9 cellular contexts compared by ENCODE assay signal in genomic region chr5:88833371-88834107, GRCh38. TPM values are rescaled to one million over a fixed set of nuclear protein-coding genes. Genes with fewer than 3 reads are reported as not detected.
A peak's percentile ranks its signal among the peaks of the same experiment; 100 is the strongest.
DNase-seq lines count a peak whose midpoint lies in the region; ATAC-seq, FAIRE-seq and TF ChIP-seq lines count a peak whose summit lies in the region.
"Had no signal": no experiment of that assay in that cellular context is flagged by ENCODE, and none has a peak within 500 bp of the region (broad histone marks: within the 10 kb centered on the region; RNA-seq: fewer than 3 reads in every experiment).

No MANE protein-coding gene starts in this region.

- no peak for FAIRE-seq in frontal cortex (lab: Jason Lieb, UNC)

- H3K36me3 ChIP-seq in PC-3 (ENCODE audit: low read depth, low read length), result no peaks in the 10 kb centered on the region

- H3K9me2 ChIP-seq in PC-3 (replicated peaks; ENCODE audit: low read length), result no peaks in the 10 kb centered on the region

- DNase-seq in Daoy (ENCODE audit: low read depth) (peak; percentile 67), PC-3 (no peak), coronary artery (ENCODE audit: low spot score) (peak; percentile 85), osteocyte (ENCODE audit: extremely low spot score, unreplicated experiment) (no peak), NCI-H2107 treated with DMSO at 0.1 percent for 48 hours (lab: John Stamatoyannopoulos, UW; ENCODE audit: unreplicated experiment) (no peak), NCI-H524 treated with DMSO at 0.1 percent for 48 hours (lab: John Stamatoyannopoulos, UW) (no peak), frontal cortex (ENCODE audit: low spot score in 2 of 2) (no peak)

- H3K4me3 ChIP-seq in PC-3 (ENCODE audit: low read length), result no peak overlapping the region
- peak overlapping the region; percentile 19 for H3K4me3 ChIP-seq in coronary artery

- CTCF ChIA-PET in PC-3 (lab: Charles Lee), result no interaction called here

- no peaks in the 10 kb centered on the region for H3K36me3 Mint-ChIP-seq in osteocyte (ENCODE audit: unreplicated experiment)

- H3K9me3 Mint-ChIP-seq in osteocyte (ENCODE audit: unreplicated experiment), result no peaks in the 10 kb centered on the region

- H3K4me3 Mint-ChIP-seq in osteocyte (ENCODE audit: unreplicated experiment), result peak overlapping the region; percentile 50

- no peak overlapping the region for H3K27ac ChIP-seq in PC-3 (ENCODE audit: low read length)
- H3K27ac ChIP-seq in coronary artery, result peak overlapping the region; percentile 81 to 86
- H3K27ac ChIP-seq: HL-60 had no signal

- H4K20me1 ChIP-seq in PC-3 (ENCODE audit: low read length), result no peaks in the 10 kb centered on the region

- H3K4me1 Mint-ChIP-seq in osteocyte (ENCODE audit: unreplicated experiment), result peaks cover 18% of the 10 kb centered on the region

- peak; percentile 50 for ATAC-seq in GM21737 (IDR thresholded peaks at IDR 0.05; ENCODE audit: unreplicated experiment)
- ATAC-seq in PC-3, result peak; percentile 38

- H3K27me3 ChIP-seq in PC-3 (ENCODE audit: low read length), result no peaks in the 10 kb centered on the region

- peak overlapping the region; percentile 7 for H3K27ac Mint-ChIP-seq in osteocyte (ENCODE audit: unreplicated experiment)

- H3F3A ChIP-seq in PC-3 (ENCODE audit: low read length, unreplicated experiment), result no peaks in the 10 kb centered on the region

- no peaks in the 10 kb centered on the region for H3K79me2 ChIP-seq in PC-3 (ENCODE audit: low read length)

- intact Hi-C loops in PC-3 (cut with micrococcal nuclease), result no loop called here

- H3K4me2 ChIP-seq in PC-3 (ENCODE audit: low read length), result no peak overlapping the region

- no peaks in the 10 kb centered on the region for H3K27me3 Mint-ChIP-seq in osteocyte (ENCODE audit: unreplicated experiment)

- no peak overlapping the region for H2AFZ ChIP-seq in PC-3 (ENCODE audit: low read length)

- POLR2A ChIA-PET in PC-3 (lab: Charles Lee; ENCODE audit: unreplicated experiment), result no interaction called here

- no TSS peak for BruUV-seq in PC-3 (replicated peaks; lab: Mats Ljungman, UMichigan)

- no peaks in the 10 kb centered on the region for H3K9me3 ChIP-seq in PC-3 (ENCODE audit: low read length)

- H3K9ac ChIP-seq in PC-3 (ENCODE audit: low read length), result no peak overlapping the region

- TF ChIP-seq CTCF in PC-3 (conservative IDR thresholded peaks at IDR 0.05; ENCODE audit: low read depth, low read length), result no peak
- no peak for TF ChIP-seq CTCF in coronary artery (IDR thresholded peaks at IDR 0.05)
- TF ChIP-seq CTCF in osteocyte (IDR thresholded peaks at IDR 0.05), result no peak

- no peaks in the 10 kb centered on the region for H3K4me1 ChIP-seq in PC-3 (ENCODE audit: insufficient read depth, low read length)

RNA-seq across cellular contexts. Expression of gene MEF2C, which starts 49.4 kb away (rescaled TPM):
- 3.0 and 5.2 TPM in 2 replicates for total RNA-seq in Daoy (2014; rRNA removed; shearing (Covaris generic))
- total RNA-seq in PC-3 (2014; rRNA removed), result 4.4 and 8.0 TPM in 2 replicates
- 9.4 and 9.9 TPM in 2 replicates for total RNA-seq in osteocyte
- total RNA-seq in frontal cortex, result 1,165 TPM

Comparison
In these comparisons a context has a peak if more than half of its experiments do, and no peak if none do; other contexts are left out.
1. DNase-seq: peak in Daoy (single experiment) and coronary artery (single experiment); none in PC-3 (single experiment), osteocyte (single experiment), NCI-H2107 treated with DMSO at 0.1 percent for 48 hours (single experiment), NCI-H524 treated with DMSO at 0.1 percent for 48 hours (single experiment) and frontal cortex (0 of 2).
2. RNA of gene MEF2C, which starts 49.4 kb away (total RNA-seq): 1,165 TPM in frontal cortex (single experiment); 9.4 to 9.9 TPM in osteocyte, 4.4 to 8.0 TPM in PC-3 and 3.0 to 5.2 TPM in Daoy; every median in the first group is over 100 times any median in the second.